Comparison of ENCODE assay signal across 15 cellular contexts in genomic region chr6:11161031-11161966, GRCh38. TPM values are rescaled to one million over a fixed set of nuclear protein-coding genes. Genes with fewer than 3 reads are reported as not detected.
DNase-seq lines count a peak whose midpoint lies in the region; ATAC-seq and TF ChIP-seq lines count a peak whose summit lies in the region.
"Had no signal": no experiment of that assay in that cellular context is flagged by ENCODE, and none has a peak within 500 bp of the region (broad histone marks: within the 10 kb centered on the region; RNA-seq: fewer than 3 reads in every experiment).

No MANE protein-coding gene starts in this region.

- peak overlapping the region; percentile 4 for H3K4me2 ChIP-seq in GM23248 (ENCODE audit: unreplicated experiment)

- intact Hi-C loops in lower lobe of right lung (cut with DNase I), result no loop called here

- H3F3A ChIP-seq in GM23248 (ENCODE audit: insufficient read depth), result 0 out of 2 replicates have a peak, but pooled peaks cover 11% of the 10 kb centered on the region

- H3K27me3 ChIP-seq in GM23248 (replicated peaks; ENCODE audit: insufficient read depth) (no peaks in the 10 kb centered on the region), lower lobe of right lung (ENCODE audit: low read depth) (no peaks in the 10 kb centered on the region)
- H3K27me3 ChIP-seq: right atrium auricular region, uterus had no signal

- H4K20me1 ChIP-seq in GM23248 (ENCODE audit: insufficient read depth), result no peaks in the 10 kb centered on the region

- no peak for TF ChIP-seq CTCF in foreskin fibroblast (IDR thresholded peaks at IDR 0.05; ENCODE audit: low read depth, low read length)
- TF ChIP-seq CTCF in lower lobe of right lung (IDR thresholded peaks at IDR 0.05), result no peak

- ATAC-seq in GM19328 (IDR thresholded peaks at IDR 0.05; ENCODE audit: unreplicated experiment) (no peak), lower lobe of right lung (no peak), GM18498 (IDR thresholded peaks at IDR 0.05; ENCODE audit: unreplicated experiment) (no peak)

- no peaks in the 10 kb centered on the region for H3K9me3 ChIP-seq in GM23248 (ENCODE audit: low read depth)
- H3K9me3 ChIP-seq in lower lobe of right lung, result no peaks in the 10 kb centered on the region
- H3K9me3 ChIP-seq: Caco-2, right atrium auricular region, uterus had no signal

- H3K4me1 ChIP-seq in GM23248 (ENCODE audit: insufficient read depth) (peaks cover 9% of the 10 kb centered on the region), lower lobe of right lung (no peaks in the 10 kb centered on the region)
- H3K4me1 ChIP-seq: right atrium auricular region, uterus had no signal

- no peaks in the 10 kb centered on the region for H3K79me2 ChIP-seq in GM23248 (ENCODE audit: insufficient read depth)

- WGBS in GM23248 (ENCODE audit: low coverage in 1 of 2, low lambda C conversion rate in 2 of 2, missing lambda C conversion rate in 2 of 2), 2 experiments, result 89 to 92% methylated on average over 9 of the region's 9 CpGs

- DNase-seq in GM23248, result peak; percentile 48
- peak; percentile 100 for DNase-seq in SK-MEL-5 (ENCODE audit: low read depth, low spot score)
- peak; percentile 19 to 55 for DNase-seq in foreskin fibroblast
- peak; percentile 82 for DNase-seq in putamen (ENCODE audit: low spot score)
- DNase-seq in lower lobe of right lung, result no peak
- no peak for DNase-seq in DMS79 treated with DMSO at 0.1 percent for 48 hours (lab: John Stamatoyannopoulos, UW)
- DNase-seq: Caco-2, MM.1S, NCI-H510A treated with DMSO at 0.1 percent for 48 hours, SHP77, uterus, WERI-Rb-1 had no signal

- no peak overlapping the region for H3K9ac ChIP-seq in GM23248

- no peak overlapping the region for H3K27ac ChIP-seq in GM23248
- H3K27ac ChIP-seq in lower lobe of right lung, result no peak overlapping the region
- H3K27ac ChIP-seq: right atrium auricular region, uterus, WERI-Rb-1 had no signal

- no peak overlapping the region for H2AFZ ChIP-seq in GM23248

- H3K4me3 ChIP-seq in GM23248, result no peak overlapping the region
- no peak overlapping the region for H3K4me3 ChIP-seq in foreskin fibroblast (ENCODE audit: low read depth in 1 of 2, low read length in 2 of 2)
- no peak overlapping the region for H3K4me3 ChIP-seq in lower lobe of right lung
- H3K4me3 ChIP-seq: right atrium auricular region, uterus had no signal

- in situ Hi-C loops in GM23248 (cut with MboI) (loop anchor here (10.0 kb wide), 1 partner anchor 324 kb away; no protein-coding TSS in a partner anchor), SK-MEL-5 (cut with HindIII; ENCODE audit: low pct_unique_long_range_greater_than_20kb, low sequenced_read_pairs) (no loop called here)

- H3K9me2 ChIP-seq in GM23248 (ENCODE audit: insufficient read depth), result no peaks in the 10 kb centered on the region

- H3K36me3 ChIP-seq in GM23248 (ENCODE audit: low read depth), result no peaks in the 10 kb centered on the region
- H3K36me3 ChIP-seq in lower lobe of right lung, result no peaks in the 10 kb centered on the region
- H3K36me3 ChIP-seq: right atrium auricular region, uterus, WERI-Rb-1 had no signal

RNA-seq across cellular contexts. Expression of gene ERVFRD-1, which starts 49.8 kb away (rescaled TPM):
- not detected in 2 replicates for total RNA-seq in GM23248 (2014; rRNA removed; shearing (Covaris generic))
- 0.05 TPM in 1 of 2 replicates, not detected in the other for polyA plus RNA-seq in GM23248 (2016; fragmentation: Nextera tagmentation; extraction: Ambion mirVana)
- 0.24 and 0.63 TPM in 2 replicates for total RNA-seq in SK-MEL-5 (2014; rRNA removed; shearing (Covaris generic))
- 0.27 and 0.34 TPM in 2 replicates for polyA plus RNA-seq in SK-MEL-5 (2015; cell fraction: cytosol; rRNA removed)
- polyA plus RNA-seq in SK-MEL-5 (2015; cell fraction: nucleus; rRNA removed), result 1.1 TPM in 2 replicates
- 0.65 TPM for total RNA-seq in lower lobe of right lung
- total RNA-seq: right atrium auricular region had no signal

Comparison
In these comparisons a context has a peak if more than half of its experiments do, and no peak if none do; other contexts are left out.
1. DNase-seq: peak in GM23248 (single experiment), SK-MEL-5 (single experiment), foreskin fibroblast (2 of 2) and putamen (single experiment); none in lower lobe of right lung (single experiment) and DMS79 treated with DMSO at 0.1 percent for 48 hours (single experiment).